ENCODE assay signal across 12 cellular contexts in the genomic region with DNA sequence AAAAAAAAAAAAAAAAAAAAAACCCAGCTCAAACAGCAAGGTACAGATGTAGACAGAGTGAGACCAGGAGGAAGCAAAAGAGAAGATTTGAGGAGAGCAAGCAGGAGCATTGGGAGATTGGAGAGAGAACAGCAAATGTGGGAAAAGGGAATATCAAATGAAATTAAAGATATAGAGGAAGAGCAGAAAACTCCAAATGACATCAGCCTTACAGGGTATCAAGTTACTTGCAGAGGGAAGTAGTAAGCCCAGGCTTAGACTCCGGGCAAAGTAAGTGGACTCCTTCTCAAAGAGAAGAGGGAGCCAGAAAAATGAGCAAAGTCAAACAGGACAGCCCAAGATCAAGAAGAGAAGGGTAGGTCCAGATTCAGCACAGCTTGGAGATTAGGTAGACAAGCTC.
DNase-seq lines count a peak whose midpoint lies in the region; TF ChIP-seq lines count a peak whose summit lies in the region.
"Had no signal": no experiment of that assay in that cellular context is flagged by ENCODE, and none has a peak within 500 bp of the region (broad histone marks: within the 10 kb centered on the region; RNA-seq: fewer than 3 reads in every experiment).

No MANE protein-coding gene starts in this region.

- 59 to 84% methylated on average over 1 of the region's 1 CpG for WGBS in sigmoid colon, 2 donors

- no peak overlapping the region for H3K27ac ChIP-seq in SJCRH30
- peak overlapping the region; percentile 5 to 94 (median 90) for H3K27ac ChIP-seq in sigmoid colon

- H3K4me1 ChIP-seq in SJCRH30 (peaks cover 38% of the 10 kb centered on the region), sigmoid colon (peaks cover 0 to 56% (median 47%) of the 10 kb centered on the region in 4 donors)

- H3K27me3 ChIP-seq in SJCRH30 (no peaks in the 10 kb centered on the region), sigmoid colon (no peaks in the 10 kb centered on the region)

- no peak for TF ChIP-seq EP300 in sigmoid colon (IDR thresholded peaks at IDR 0.05)

- H3K4me3 ChIP-seq in SJCRH30 = no peak overlapping the region
- H3K4me3 ChIP-seq in fibroblast of pulmonary artery (replicated peaks; ENCODE audit: low read depth, low read length) = no peak overlapping the region
- no peak overlapping the region for H3K4me3 ChIP-seq in sigmoid colon

- H3K36me3 ChIP-seq in SJCRH30 (no peaks in the 10 kb centered on the region), sigmoid colon (no peaks in the 10 kb centered on the region)

- peak; percentile 69 for DNase-seq in HCEC 1CT
- peak; percentile 61 to 81 for DNase-seq in SJCRH30
- DNase-seq in fibroblast of pulmonary artery (ENCODE audit: low read depth) = peak; percentile 64
- peak; percentile 49 for DNase-seq in sigmoid colon
- no peak for DNase-seq in stimulated activated CD4-positive, alpha-beta T cell treated with anti-CD3 and anti-CD28 coated beads, Interleukin-4, amount 100 ng/mL, for 1 hour
- DNase-seq in activated CD4-positive, alpha-beta T cell treated with anti-CD3 and anti-CD28 coated beads, Interleukin-2, amount 50 U/mL, for 48 hours = no peak
- no peak for DNase-seq in activated CD4-positive, alpha-beta T cell treated with anti-CD3 and anti-CD28 coated beads, Interleukin-2, amount 50 U/mL, for 1 hour
- no peak for DNase-seq in HK-2 (ENCODE audit: unreplicated experiment)
- DNase-seq: aorta, DND-41, hippocampal formation, NCI-H2107 had no signal

- H3K9me3 ChIP-seq in SJCRH30 (replicated peaks) (no peaks in the 10 kb centered on the region), sigmoid colon (no peaks in the 10 kb centered on the region)

- intact Hi-C loops in sigmoid colon (cut with DNase I) = no loop called here

- no peak for TF ChIP-seq POLR2A in sigmoid colon (IDR thresholded peaks at IDR 0.05)

- no peak for TF ChIP-seq CTCF in fibroblast of pulmonary artery (IDR thresholded peaks at IDR 0.05; ENCODE audit: low read length, missing control alignments)
- no peak for TF ChIP-seq CTCF in sigmoid colon (IDR thresholded peaks at IDR 0.05)

Comparison
In these comparisons a context has a peak if more than half of its experiments do, and no peak if none do; other contexts are left out.
1. DNase-seq: peak in HCEC 1CT (single experiment), SJCRH30 (2 of 2), fibroblast of pulmonary artery (single experiment) and sigmoid colon (single experiment); none in stimulated activated CD4-positive, alpha-beta T cell treated with anti-CD3 and anti-CD28 coated beads, Interleukin-4, amount 100 ng/mL, for 1 hour (single experiment), activated CD4-positive, alpha-beta T cell treated with anti-CD3 and anti-CD28 coated beads, Interleukin-2, amount 50 U/mL, for 48 hours (0 of 2), activated CD4-positive, alpha-beta T cell treated with anti-CD3 and anti-CD28 coated beads, Interleukin-2, amount 50 U/mL, for 1 hour (single experiment) and HK-2 (single experiment).